ENCODE assay signal across 17 cellular contexts in genomic region chr7:25832456-25832855, GRCh38.
DNase-seq lines count a peak whose midpoint lies in the region; ATAC-seq and TF ChIP-seq lines count a peak whose summit lies in the region.
"Had no signal": no experiment of that assay in that cellular context is flagged by ENCODE, and none has a peak within 500 bp of the region (broad histone marks: within the 10 kb centered on the region; RNA-seq: fewer than 3 reads in every experiment).

No MANE protein-coding gene starts in this region.

- H3K4me3 ChIP-seq in SJCRH30 (peak overlapping the region; percentile 36), fibroblast of pulmonary artery (replicated peaks; ENCODE audit: low read depth, low read length) (no peak overlapping the region), right lobe of liver (no peak overlapping the region)
- H3K4me3 ChIP-seq: HAP-1 had no signal

- H3K27ac ChIP-seq in SJCRH30 (peak overlapping the region; percentile 83), right lobe of liver (no peak overlapping the region)

- no peak for TF ChIP-seq POLR2A in right lobe of liver (IDR thresholded peaks at IDR 0.05)

- ATAC-seq in right lobe of liver: peak; percentile 43 to 72 (median 52)
- no peak for ATAC-seq in GM18498 (IDR thresholded peaks at IDR 0.05; ENCODE audit: unreplicated experiment)
- ATAC-seq in HG03521 (IDR thresholded peaks at IDR 0.05; ENCODE audit: unreplicated experiment): no peak
- ATAC-seq: CD8-positive, alpha-beta T cell had no signal

- peak; percentile 53 to 86 for DNase-seq in SJCRH30
- peak; percentile 39 for DNase-seq in fibroblast of pulmonary artery (ENCODE audit: low read depth)
- no peak for DNase-seq in right lobe of liver
- peak; percentile 43 for DNase-seq in retina
- DNase-seq in iPS-NIHi11 (ENCODE audit: low spot score): no peak
- no peak for DNase-seq in NCI-H1417 (lab: John Stamatoyannopoulos, UW)
- DNase-seq: activated CD4-positive, alpha-beta memory T cell treated with anti-CD3 and anti-CD28 coated beads for 36 hours; activated naive CD8-positive, alpha-beta T cell treated with anti-CD3 and anti-CD28 coated beads for 36 hours; activated T-cell treated with anti-CD3 and anti-CD28 coated beads, Interleukin-2, amount 50 U/mL, for 48 hours; CD8-positive, alpha-beta T cell; NCI-H2029; NCI-H526; OCI-M1; stimulated activated CD4-positive, alpha-beta T cell treated with anti-CD3 and anti-CD28 coated beads, Interleukin-1b, Interleukin-23, amount 100 ng/mL, for 48 hours had no signal

- WGBS in right lobe of liver (ENCODE audit: insufficient coverage, low coverage, low lambda C conversion rate, missing lambda C conversion rate): 31% methylated on average over 7 of the region's 7 CpGs

- H3K36me3 ChIP-seq in SJCRH30 (no peaks in the 10 kb centered on the region), right lobe of liver (no peaks in the 10 kb centered on the region)
- H3K36me3 ChIP-seq: HAP-1 had no signal

- H3K4me1 ChIP-seq in SJCRH30: peaks cover 29% of the 10 kb centered on the region
- no peaks in the 10 kb centered on the region for H3K4me1 ChIP-seq in right lobe of liver

- TF ChIP-seq CTCF in fibroblast of pulmonary artery (IDR thresholded peaks at IDR 0.05; ENCODE audit: low read length, missing control alignments) (no peak), right lobe of liver (IDR thresholded peaks at IDR 0.05) (no peak)

- H3K27me3 ChIP-seq in SJCRH30 (no peaks in the 10 kb centered on the region), right lobe of liver (no peaks in the 10 kb centered on the region)

- intact Hi-C loops in right lobe of liver (cut with DNase I): no loop called here

- H3K9me3 ChIP-seq in SJCRH30 (replicated peaks): no peaks in the 10 kb centered on the region
- no peaks in the 10 kb centered on the region for H3K9me3 ChIP-seq in right lobe of liver
- H3K9me3 ChIP-seq: HAP-1 had no signal

Comparison
In these comparisons a context has a peak if more than half of its experiments do, and no peak if none do; other contexts are left out.
1. DNase-seq: peak in SJCRH30 (2 of 2), fibroblast of pulmonary artery (single experiment) and retina (single experiment); none in right lobe of liver (0 of 3), iPS-NIHi11 (single experiment) and NCI-H1417 (0 of 3).
2. ATAC-seq: peak in right lobe of liver (4 of 4); none in GM18498 (single experiment) and HG03521 (single experiment).